In the genomic region with DNA sequence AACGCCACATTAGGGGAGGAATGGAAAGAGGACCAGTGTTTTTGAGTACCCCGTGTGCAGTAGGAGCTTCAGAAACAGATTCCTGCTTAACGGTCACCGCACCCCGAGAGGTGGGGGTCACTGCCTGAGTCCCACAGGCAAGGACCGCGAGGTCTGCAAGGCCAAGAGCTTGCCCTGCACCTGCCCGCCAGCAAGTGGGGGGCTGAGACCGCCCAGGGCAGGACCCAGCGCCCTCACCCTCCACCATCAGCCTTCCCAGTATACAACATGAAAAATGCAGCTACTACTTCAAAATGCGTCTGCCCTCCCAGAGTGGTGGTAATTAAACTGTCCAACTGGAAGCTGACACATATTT, we compare ENCODE assay signal across 19 cellular contexts. TPM values are rescaled to one million over a fixed set of nuclear protein-coding genes. Genes with fewer than 3 reads are reported as not detected.
DNase-seq lines count a peak whose midpoint lies in the region; ATAC-seq and TF ChIP-seq lines count a peak whose summit lies in the region.
"Had no signal": no experiment of that assay in that cellular context is flagged by ENCODE, and none has a peak within 500 bp of the region (broad histone marks: within the 10 kb centered on the region; RNA-seq: fewer than 3 reads in every experiment).

No MANE protein-coding gene starts in this region.

- TF ChIP-seq POLR2A in GM18505 (IDR thresholded peaks at IDR 0.05; ENCODE audit: borderline replicate concordance, extremely low read depth, insufficient read depth, insufficient read length), result no peak

- H3K4me1 Mint-ChIP-seq in Caco-2 (ENCODE audit: low read depth, unreplicated experiment), result peaks cover 31% of the 10 kb centered on the region
- H3K4me1 Mint-ChIP-seq in stimulated activated effector memory CD8-positive, alpha-beta T cell treated with anti-CD3 and anti-CD28 coated beads, Interleukin-12 subunit alpha, Interleukin-12 subunit beta, amount 100 ng/mL, for 72 hours, result no peaks in the 10 kb centered on the region
- H3K4me1 Mint-ChIP-seq in activated naive CD4-positive, alpha-beta T cell treated with anti-CD3 and anti-CD28 coated beads, Interleukin-2, amount 10 ng/mL, durations not matched to agents 7 days and 5 days, result no peaks in the 10 kb centered on the region
- H3K4me1 Mint-ChIP-seq: CD8-positive, alpha-beta memory T cell had no signal

- peak overlapping the region; percentile 14 for H3K4me3 Mint-ChIP-seq in Caco-2 (ENCODE audit: unreplicated experiment)
- H3K4me3 Mint-ChIP-seq in stimulated activated effector memory CD8-positive, alpha-beta T cell treated with anti-CD3 and anti-CD28 coated beads, Interleukin-12 subunit alpha, Interleukin-12 subunit beta, amount 100 ng/mL, for 72 hours, result no peak overlapping the region
- H3K4me3 Mint-ChIP-seq in activated naive CD4-positive, alpha-beta T cell treated with anti-CD3 and anti-CD28 coated beads, Interleukin-2, amount 10 ng/mL, durations not matched to agents 7 days and 5 days, result no peak overlapping the region
- H3K4me3 Mint-ChIP-seq: CD8-positive, alpha-beta memory T cell had no signal

- peaks cover 18% of the 10 kb centered on the region for H3K9me3 Mint-ChIP-seq in Caco-2 (ENCODE audit: unreplicated experiment)
- no peaks in the 10 kb centered on the region for H3K9me3 Mint-ChIP-seq in stimulated activated effector memory CD8-positive, alpha-beta T cell treated with anti-CD3 and anti-CD28 coated beads, Interleukin-12 subunit alpha, Interleukin-12 subunit beta, amount 100 ng/mL, for 72 hours
- H3K9me3 Mint-ChIP-seq in activated naive CD4-positive, alpha-beta T cell treated with anti-CD3 and anti-CD28 coated beads, Interleukin-2, amount 10 ng/mL, durations not matched to agents 7 days and 5 days, result no peaks in the 10 kb centered on the region

- H3K27ac ChIP-seq in duodenal mucosa (ENCODE audit: low read depth, low read length) (peak overlapping the region; percentile 42), mucosa of rectum (ENCODE audit: low read depth in 2 of 2, low read length in 2 of 2) (peak overlapping the region; percentile 20 to 46), SJCRH30 (no peak overlapping the region)

- H3K9ac ChIP-seq in duodenal mucosa (ENCODE audit: low read depth in 1 of 2, low read length in 2 of 2), result no peak overlapping the region
- no peak overlapping the region for H3K9ac ChIP-seq in mucosa of rectum (ENCODE audit: low read depth in 1 of 2, low read length in 2 of 2)

- no peak for ATAC-seq in stimulated activated effector memory CD8-positive, alpha-beta T cell treated with anti-CD3 and anti-CD28 coated beads, Interleukin-12 subunit alpha, Interleukin-12 subunit beta, amount 100 ng/mL, for 72 hours
- ATAC-seq in GM18505 (IDR thresholded peaks at IDR 0.05; ENCODE audit: unreplicated experiment) (no peak), GM19452 (IDR thresholded peaks at IDR 0.05; ENCODE audit: unreplicated experiment) (no peak)
- ATAC-seq: PC-3 had no signal

- H3K4me1 ChIP-seq in Caco-2 (peaks cover 38% of the 10 kb centered on the region), duodenal mucosa (ENCODE audit: control insufficient read depth in 1 of 2, insufficient read depth in 2 of 2, low read length in 2 of 2) (peaks cover 15 to 19% of the 10 kb centered on the region in 2 donors), mucosa of rectum (ENCODE audit: control insufficient read depth in 2 of 2, insufficient read depth in 2 of 2, low read length in 2 of 2) (peaks cover 7 to 13% of the 10 kb centered on the region in 2 donors), SJCRH30 (peaks cover 25% of the 10 kb centered on the region)

- BruUV-seq in Caco-2 (replicated peaks; lab: Mats Ljungman, UMichigan), result no TSS peak

- H3K27me3 ChIP-seq in Caco-2 (replicated peaks; ENCODE audit: control insufficient read depth, insufficient read depth, low read length) (no peaks in the 10 kb centered on the region), duodenal mucosa (ENCODE audit: control insufficient read depth in 1 of 2, insufficient read depth in 2 of 2, low read length in 2 of 2) (no peaks in the 10 kb centered on the region), mucosa of rectum (ENCODE audit: control insufficient read depth in 2 of 2, insufficient read depth in 2 of 2, low read length in 2 of 2) (no peaks in the 10 kb centered on the region), SJCRH30 (no peaks in the 10 kb centered on the region)
- H3K27me3 ChIP-seq: thyroid gland had no signal

- no peaks in the 10 kb centered on the region for H3K36me3 Mint-ChIP-seq in Caco-2 (ENCODE audit: insufficient read depth, unreplicated experiment)
- H3K36me3 Mint-ChIP-seq in stimulated activated effector memory CD8-positive, alpha-beta T cell treated with anti-CD3 and anti-CD28 coated beads, Interleukin-12 subunit alpha, Interleukin-12 subunit beta, amount 100 ng/mL, for 72 hours, result no peaks in the 10 kb centered on the region
- H3K36me3 Mint-ChIP-seq in activated naive CD4-positive, alpha-beta T cell treated with anti-CD3 and anti-CD28 coated beads, Interleukin-2, amount 10 ng/mL, durations not matched to agents 7 days and 5 days, result no peaks in the 10 kb centered on the region
- H3K36me3 Mint-ChIP-seq: CD8-positive, alpha-beta memory T cell had no signal

- POLR2A ChIA-PET in Caco-2 (lab: Charles Lee), result no interaction called here

- intact Hi-C loops in Caco-2 (cut with micrococcal nuclease; ENCODE audit: unreplicated experiment), result loop anchor here (5.0 kb wide), 1 partner anchor 35 kb away; no protein-coding TSS in a partner anchor

- H3K27me3 Mint-ChIP-seq in Caco-2 (ENCODE audit: insufficient read depth, unreplicated experiment), result no peaks in the 10 kb centered on the region
- H3K27me3 Mint-ChIP-seq in activated naive CD4-positive, alpha-beta T cell treated with anti-CD3 and anti-CD28 coated beads, Interleukin-2, amount 10 ng/mL, durations not matched to agents 7 days and 5 days, result peaks cover 31% of the 10 kb centered on the region

- H3K9me3 ChIP-seq in Caco-2 (no peaks in the 10 kb centered on the region; the same call in 1 of the 2 replicates), duodenal mucosa (ENCODE audit: control insufficient read depth in 1 of 2, low read length in 2 of 2) (no peaks in the 10 kb centered on the region), mucosa of rectum (ENCODE audit: control insufficient read depth in 2 of 2, low read length in 2 of 2) (no peaks in the 10 kb centered on the region), SJCRH30 (replicated peaks) (no peaks in the 10 kb centered on the region)
- H3K9me3 ChIP-seq: thyroid gland had no signal

- CTCF ChIA-PET in Caco-2 (lab: Charles Lee), result interaction anchor here (0.6 to 0.8 kb wide), 2 partner anchors 14 to 19 kb away, joined by 3 to 4 read pairs; no protein-coding TSS in a partner anchor
- CTCF ChIA-PET in activated naive CD4-positive, alpha-beta T cell treated with anti-CD3 and anti-CD28 coated beads, Interleukin-2, amount 10 ng/mL, durations not matched to agents 7 days and 5 days (lab: Charles Lee), result no interaction called here

- H3K27ac Mint-ChIP-seq in Caco-2 (ENCODE audit: unreplicated experiment), result peak overlapping the region; percentile 52
- H3K27ac Mint-ChIP-seq in stimulated activated effector memory CD8-positive, alpha-beta T cell treated with anti-CD3 and anti-CD28 coated beads, Interleukin-12 subunit alpha, Interleukin-12 subunit beta, amount 100 ng/mL, for 72 hours, result peak overlapping the region; percentile 61
- no peak overlapping the region for H3K27ac Mint-ChIP-seq in activated naive CD4-positive, alpha-beta T cell treated with anti-CD3 and anti-CD28 coated beads, Interleukin-2, amount 10 ng/mL, durations not matched to agents 7 days and 5 days
- H3K27ac Mint-ChIP-seq: CD8-positive, alpha-beta memory T cell had no signal

- no peaks in the 10 kb centered on the region for H3K36me3 ChIP-seq in Caco-2 (ENCODE audit: control insufficient read depth, insufficient read depth, low read length)
- no peaks in the 10 kb centered on the region for H3K36me3 ChIP-seq in duodenal mucosa (ENCODE audit: control insufficient read depth in 1 of 2, insufficient read depth in 2 of 2, low read length in 2 of 2)
- H3K36me3 ChIP-seq in mucosa of rectum (ENCODE audit: control insufficient read depth in 2 of 2, insufficient read depth in 2 of 2, low read length in 2 of 2), result no peaks in the 10 kb centered on the region
- H3K36me3 ChIP-seq in SJCRH30, result peaks cover 4% of the 10 kb centered on the region; the same call in 1 of the 2 replicates
- H3K36me3 ChIP-seq: thyroid gland had no signal

- TF ChIP-seq CTCF in Caco-2 (IDR thresholded peaks at IDR 0.05; ENCODE audit: insufficient read depth in 1 of 2, low read depth in 1 of 2, low read length in 1 of 2, severe bottlenecking in 1 of 2, unreplicated experiment in 1 of 2), result no peak

- DNase-seq in Caco-2, result no peak
- no peak for DNase-seq in stimulated activated effector memory CD8-positive, alpha-beta T cell treated with anti-CD3 and anti-CD28 coated beads, Interleukin-12 subunit alpha, Interleukin-12 subunit beta, amount 100 ng/mL, for 72 hours (ENCODE audit: low spot score in 2 of 2)
- no peak for DNase-seq in activated naive CD4-positive, alpha-beta T cell treated with anti-CD3 and anti-CD28 coated beads, Interleukin-2, amount 10 ng/mL, durations not matched to agents 7 days and 5 days
- no peak for DNase-seq in SJCRH30
- DNase-seq: activated CD4-positive, alpha-beta T cell treated with anti-CD3 and anti-CD28 coated beads, Interleukin-2, amount 50 U/mL, for 1 hour; CD8-positive, alpha-beta memory T cell; cortex of kidney; DND-41; head of caudate nucleus; NCI-H1417 treated with DMSO at 0.1 percent for 48 hours; NCI-H2171 treated with DMSO at 0.1 percent for 48 hours; nucleus accumbens; PC-3; stimulated activated CD4-positive, alpha-beta T cell treated with anti-CD3 and anti-CD28 coated beads, Interleukin-4, amount 100 ng/mL, for 24 hours had no signal

- H3K4me3 ChIP-seq in Caco-2 (ENCODE audit: low read depth, low read length) (no peak overlapping the region), duodenal mucosa (ENCODE audit: low read depth in 1 of 2, low read length in 2 of 2) (peak overlapping the region in 1 of 2 donors; percentile 58), mucosa of rectum (ENCODE audit: low read length in 2 of 2) (no peak overlapping the region), SJCRH30 (no peak overlapping the region)
- H3K4me3 ChIP-seq: thyroid gland had no signal

RNA-seq across cellular contexts. Expression of a gene that starts 44.9 kb away (rescaled TPM):
- 4.5 and 4.8 TPM in 2 replicates for total RNA-seq in Caco-2 (2022)
- 269 and 271 TPM in 2 replicates for total RNA-seq in SJCRH30 (2014; rRNA removed; shearing (Covaris generic))
- total RNA-seq: CD8-positive, alpha-beta memory T cell had no signal

RNA-seq across cellular contexts. Expression of a gene that starts 45.0 kb away (rescaled TPM):
- total RNA-seq in Caco-2 (2022), result 17.1 and 19.2 TPM in 2 replicates
- total RNA-seq in SJCRH30 (2014; rRNA removed; shearing (Covaris generic)), result 251 and 258 TPM in 2 replicates
- total RNA-seq: CD8-positive, alpha-beta memory T cell had no signal

Comparison
In these comparisons a context has a peak if more than half of its experiments do, and no peak if none do; other contexts are left out.
1. RNA of a gene that starts 44.9 kb away (total RNA-seq): 269 to 271 TPM in SJCRH30; 4.5 to 4.8 TPM in Caco-2; every median in the first group is over 10 times any median in the second.
2. RNA of a gene that starts 45.0 kb away (total RNA-seq): 251 to 258 TPM in SJCRH30; 17.1 to 19.2 TPM in Caco-2; every median in the first group is over 10 times any median in the second.